Comparison of ENCODE assay signal across 8 cellular contexts in the genomic region with DNA sequence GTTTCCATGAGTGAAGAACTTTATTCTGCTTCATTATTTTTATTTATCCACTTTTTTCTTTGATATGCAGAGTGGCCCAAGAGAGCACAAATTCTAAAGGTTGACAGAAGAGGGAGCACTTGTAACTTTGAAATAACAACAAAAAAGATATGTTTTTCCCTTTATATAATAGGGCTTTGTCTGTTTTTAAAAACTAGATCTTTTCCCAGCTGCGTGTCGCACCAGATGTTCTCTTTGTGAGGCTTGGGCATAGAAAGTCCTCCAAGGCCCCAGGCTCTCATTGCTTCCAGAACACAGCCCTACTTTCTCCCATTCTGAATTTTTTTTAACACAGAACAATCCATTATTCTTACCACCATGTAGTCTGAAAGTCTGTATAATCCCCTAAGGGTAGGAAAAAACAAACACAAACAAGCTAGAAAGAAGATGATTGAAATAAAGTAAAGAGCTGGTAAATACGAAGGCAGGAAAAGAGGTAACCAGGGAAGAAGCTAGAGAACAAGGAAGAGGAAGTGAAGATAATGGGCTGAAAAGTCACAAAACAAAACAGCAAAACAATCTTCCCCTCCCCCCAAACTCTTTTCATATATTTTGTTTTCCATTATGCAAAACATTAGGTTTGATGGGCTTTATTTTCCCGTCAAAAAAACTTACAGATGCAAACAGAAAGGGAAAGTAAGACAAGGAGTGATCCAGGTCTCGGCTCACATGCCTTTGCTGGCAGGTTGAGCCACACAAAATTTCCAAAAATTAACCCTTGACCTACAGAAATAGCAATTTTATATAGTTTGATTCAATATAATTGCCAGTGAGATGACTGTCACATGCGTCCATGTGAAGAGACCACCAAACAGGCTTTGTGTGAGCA.
DNase-seq lines count a peak whose midpoint lies in the region; ATAC-seq and TF ChIP-seq lines count a peak whose summit lies in the region.

No MANE protein-coding gene starts in this region.

- TF ChIP-seq POLR2A in adrenal gland (IDR thresholded peaks at IDR 0.05) (no peak), spleen (IDR thresholded peaks at IDR 0.05) (no peak)

- no peaks in the 10 kb centered on the region for H4K20me1 ChIP-seq in BLaER1 treated with 17β-estradiol and CSF1 and Interleukin-3, amounts not matched to agents 10 nM and 100 nM

- DNase-seq in adrenal gland = peak in 4 of 7 donors; percentile 32 to 66 (median 48)
- peak; percentile 56 to 86 (median 62) for DNase-seq in right cardiac atrium
- DNase-seq in spleen = no peak
- DNase-seq in ACHN = no peak
- no peak for DNase-seq in T1000 (lab: John Stamatoyannopoulos, UW)

- intact Hi-C loops in adrenal gland (cut with DNase I) (no loop called here), right cardiac atrium (cut with DNase I) (no loop called here), spleen (cut with DNase I; ENCODE audit: low total_unique reads) (no loop called here)

- peak overlapping the region; percentile 10 to 71 (median 47); a peak in 18 of 22 replicates for H3K4me2 ChIP-seq in BLaER1 treated with 17β-estradiol and CSF1 and Interleukin-3, amounts not matched to agents 10 nM and 100 nM

- H3K27ac ChIP-seq in BLaER1 treated with 17β-estradiol and CSF1 and Interleukin-3, amounts not matched to agents 10 nM and 100 nM = peak overlapping the region in 9 of 11 experiments; percentile 43 to 88 (median 68); a peak in 18 of 22 replicates
- H3K27ac ChIP-seq in adrenal gland (peak overlapping the region; percentile 81 to 95 (median 89)), right cardiac atrium (ENCODE audit: low read length) (peak overlapping the region; percentile 56), spleen (peak overlapping the region; percentile 44 to 87 (median 82))

- ATAC-seq in HG03354 (IDR thresholded peaks at IDR 0.05; ENCODE audit: poor library complexity, severe bottlenecking, unreplicated experiment) (peak; percentile 49), right cardiac atrium (peak; percentile 79 to 82), HG02973 (IDR thresholded peaks at IDR 0.05; ENCODE audit: unreplicated experiment) (no peak)

- TF ChIP-seq CTCF in adrenal gland (IDR thresholded peaks at IDR 0.05) (peak; percentile 18 to 65 (median 54)), spleen (IDR thresholded peaks at IDR 0.05 in 8 of 11, conservative IDR thresholded peaks at IDR 0.05 in 3 of 11) (peak in 9 of 11 experiments; percentile 7 to 48 (median 35))

- in situ Hi-C loops in ACHN (cut with HindIII; ENCODE audit: low pct_ligation_motif_present, low pct_unique_long_range_greater_than_20kb, low sequenced_read_pairs) = loop anchor here (25.0 kb wide), 1 partner anchor 442 kb away; the partner anchor contains the start of gene ABCA10

- peaks cover 0 to 7% (median 0%) of the 10 kb centered on the region in 11 experiments; a peak in 3 of 22 replicates for H3K9me3 ChIP-seq in BLaER1 treated with 17β-estradiol and CSF1 and Interleukin-3, amounts not matched to agents 10 nM and 100 nM (replicated peaks in 1 of 11)
- H3K9me3 ChIP-seq in adrenal gland (replicated peaks in 1 of 3) (no peaks in the 10 kb centered on the region), right cardiac atrium (ENCODE audit: control insufficient read depth, low read length) (no peaks in the 10 kb centered on the region), spleen (no peaks in the 10 kb centered on the region)

- no peaks in the 10 kb centered on the region for H3K27me3 ChIP-seq in BLaER1 treated with 17β-estradiol and CSF1 and Interleukin-3, amounts not matched to agents 10 nM and 100 nM
- H3K27me3 ChIP-seq in adrenal gland = no peaks in the 10 kb centered on the region
- H3K27me3 ChIP-seq in right cardiac atrium (ENCODE audit: control insufficient read depth, insufficient read depth) = no peaks in the 10 kb centered on the region
- H3K27me3 ChIP-seq in spleen (replicated peaks in 1 of 7) = no peaks in the 10 kb centered on the region

- peaks cover 8 to 64% (median 18%) of the 10 kb centered on the region in 10 experiments; a peak in 16 of 20 replicates for H3K4me1 ChIP-seq in BLaER1 treated with 17β-estradiol and CSF1 and Interleukin-3, amounts not matched to agents 10 nM and 100 nM
- peaks cover 36 to 50% of the 10 kb centered on the region in 2 donors for H3K4me1 ChIP-seq in adrenal gland (replicated peaks in 1 of 2)
- no peaks in the 10 kb centered on the region for H3K4me1 ChIP-seq in right cardiac atrium (ENCODE audit: control insufficient read depth, insufficient read depth, low read length)
- peaks cover 23 to 43% (median 33%) of the 10 kb centered on the region in 6 donors for H3K4me1 ChIP-seq in spleen

- 18 to 25% (median 22%) methylated on average over 6 of the region's 6 CpGs for WGBS in adrenal gland, 4 donors
- 33% methylated on average over 6 of the region's 6 CpGs for WGBS in right cardiac atrium
- WGBS in spleen, 5 donors = 23 to 29% (median 27%) methylated on average over 6 of the region's 6 CpGs

- no peaks in the 10 kb centered on the region for H3K36me3 ChIP-seq in BLaER1 treated with 17β-estradiol and CSF1 and Interleukin-3, amounts not matched to agents 10 nM and 100 nM
- H3K36me3 ChIP-seq in adrenal gland (replicated peaks in 1 of 2) (no peaks in the 10 kb centered on the region), spleen (no peaks in the 10 kb centered on the region)

- H3K4me3 ChIP-seq in BLaER1 treated with 17β-estradiol and CSF1 and Interleukin-3, amounts not matched to agents 10 nM and 100 nM = no peak overlapping the region
- H3K4me3 ChIP-seq in adrenal gland (peak overlapping the region in 1 of 4 donors; percentile 34), right cardiac atrium (ENCODE audit: low read length) (no peak overlapping the region), spleen (peak overlapping the region in 2 of 8 donors; percentile 0 to 46)

- H3K9ac ChIP-seq in BLaER1 treated with 17β-estradiol and CSF1 and Interleukin-3, amounts not matched to agents 10 nM and 100 nM = peak overlapping the region in 6 of 11 experiments; percentile 18 to 77 (median 60); a peak in 10 of 22 replicates

Comparison
In these comparisons a context has a peak if more than half of its experiments do, and no peak if none do; other contexts are left out.
1. DNase-seq: peak in adrenal gland (4 of 7) and right cardiac atrium (3 of 3); none in spleen (single experiment), ACHN (single experiment) and T1000 (single experiment).
2. Peak in every context shown above with its lines, with median percentiles within 50 percentile points of each other: H3K27ac ChIP-seq.